Comparison of ENCODE assay signal across 8 cellular contexts in genomic region chr17:55722016-55722706, GRCh38. TPM values are rescaled to one million over a fixed set of nuclear protein-coding genes. Genes with fewer than 3 reads are reported as not detected.
DNase-seq lines count a peak whose midpoint lies in the region; ATAC-seq and TF ChIP-seq lines count a peak whose summit lies in the region.

No MANE protein-coding gene starts in this region.

- WGBS in sigmoid colon, 2 donors: 50 to 59% methylated on average over 5 of the region's 5 CpGs

- BruUV-seq in Calu3 (replicated peaks; lab: Mats Ljungman, UMichigan) (no TSS peak), MCF 10A (replicated peaks; lab: Mats Ljungman, UMichigan) (no TSS peak)

- POLR2A ChIA-PET in MCF 10A (lab: Yijun Ruan, JAX) (interaction anchor here (0.7 to 0.9 kb wide), 3 partner anchors 32 to 138 kb away, joined by 3 to 4 read pairs (median 3); no protein-coding TSS in a partner anchor), T-cell (lab: Charles Lee) (no interaction called here)

- H3K27me3 Mint-ChIP-seq in Calu3 (ENCODE audit: unreplicated experiment) (peaks cover 12% of the 10 kb centered on the region), MCF 10A (ENCODE audit: insufficient read depth, unreplicated experiment) (no peaks in the 10 kb centered on the region), T-cell (peaks cover 33 to 35% of the 10 kb centered on the region in 2 donors), immature natural killer cell (ENCODE audit: low read depth in 3 of 3) (peaks cover 0 to 25% (median 2%) of the 10 kb centered on the region in 3 donors)

- no peaks in the 10 kb centered on the region for H3K27me3 ChIP-seq in iPS-18a (ENCODE audit: control insufficient read depth, insufficient read depth, low read length)
- H3K27me3 ChIP-seq in sigmoid colon: no peaks in the 10 kb centered on the region

- DNase-seq in Calu3 (no peak), MCF 10A (ENCODE audit: unreplicated experiment) (no peak), sigmoid colon (no peak), T-cell (no peak), immature natural killer cell (no peak), C1 segment of cervical spinal cord (lab: John Stamatoyannopoulos, UW) (no peak), NCI-H345 treated with DMSO at 0.1 percent for 48 hours (lab: John Stamatoyannopoulos, UW; ENCODE audit: unreplicated experiment) (no peak)

- H3K27ac ChIP-seq in iPS-18a (ENCODE audit: low read length) (no peak overlapping the region), sigmoid colon (peak overlapping the region; percentile 68 to 85 (median 81))

- H3K27ac Mint-ChIP-seq in Calu3 (ENCODE audit: unreplicated experiment): no peak overlapping the region
- peak overlapping the region; percentile 3 for H3K27ac Mint-ChIP-seq in MCF 10A (ENCODE audit: low read depth, unreplicated experiment)
- no peak overlapping the region for H3K27ac Mint-ChIP-seq in T-cell
- H3K27ac Mint-ChIP-seq in immature natural killer cell: no peak overlapping the region

- intact Hi-C loops in Calu3 (cut with micrococcal nuclease; ENCODE audit: unreplicated experiment): no loop called here
- intact Hi-C loops in MCF 10A (cut with micrococcal nuclease): no loop called here
- intact Hi-C loops in sigmoid colon (cut with DNase I): loop anchor here (5.0 to 10.0 kb wide), 5 partner anchors 45 to 367 kb away; no protein-coding TSS in a partner anchor

- H3K4me1 Mint-ChIP-seq in Calu3 (ENCODE audit: low read depth, unreplicated experiment): peaks cover 21% of the 10 kb centered on the region
- H3K4me1 Mint-ChIP-seq in MCF 10A (ENCODE audit: insufficient read depth, unreplicated experiment): peaks cover 34% of the 10 kb centered on the region
- no peaks in the 10 kb centered on the region for H3K4me1 Mint-ChIP-seq in T-cell
- no peaks in the 10 kb centered on the region for H3K4me1 Mint-ChIP-seq in immature natural killer cell

- H3K36me3 Mint-ChIP-seq in Calu3 (ENCODE audit: insufficient read depth, unreplicated experiment): peaks cover 4% of the 10 kb centered on the region
- H3K36me3 Mint-ChIP-seq in MCF 10A (ENCODE audit: insufficient read depth, unreplicated experiment): peaks cover 10% of the 10 kb centered on the region
- H3K36me3 Mint-ChIP-seq in T-cell: no peaks in the 10 kb centered on the region
- H3K36me3 Mint-ChIP-seq in immature natural killer cell: no peaks in the 10 kb centered on the region

- no peak for ATAC-seq in T-cell (replicated peaks in 1 of 4)

- H3K9ac ChIP-seq in iPS-18a (ENCODE audit: low read length): peak overlapping the region; percentile 40

- CTCF ChIA-PET in Calu3 (lab: Charles Lee) (interaction anchor here (1.0 kb wide), 1 partner anchor 9 kb away, joined by 3 read pairs; no protein-coding TSS in a partner anchor), MCF 10A (lab: Yijun Ruan, JAX) (interaction anchor here (0.6 to 9.6 kb wide), 13 partner anchors 9 to 961 kb away, joined by 3 to 77 read pairs (median 3); no protein-coding TSS in a partner anchor), T-cell (lab: Charles Lee) (no interaction called here)

- TF ChIP-seq EP300 in sigmoid colon (IDR thresholded peaks at IDR 0.05): no peak

- H3K4me3 ChIP-seq in iPS-18a (ENCODE audit: low read length) (peak overlapping the region; percentile 53), sigmoid colon (peak overlapping the region; percentile 35 to 47 (median 44))

- no peaks in the 10 kb centered on the region for H3K9me3 ChIP-seq in iPS-18a (ENCODE audit: control insufficient read depth, low read depth, low read length)
- H3K9me3 ChIP-seq in sigmoid colon: no peaks in the 10 kb centered on the region

- TF ChIP-seq POLR2A in sigmoid colon (IDR thresholded peaks at IDR 0.05): no peak

- H3K4me3 Mint-ChIP-seq in Calu3 (ENCODE audit: low read depth, unreplicated experiment): peak overlapping the region; percentile 51
- H3K4me3 Mint-ChIP-seq in MCF 10A (ENCODE audit: unreplicated experiment): peak overlapping the region; percentile 66
- H3K4me3 Mint-ChIP-seq in T-cell: no peak overlapping the region
- no peak overlapping the region for H3K4me3 Mint-ChIP-seq in immature natural killer cell

- H3K9me3 Mint-ChIP-seq in Calu3 (ENCODE audit: low read depth, unreplicated experiment) (no peaks in the 10 kb centered on the region), MCF 10A (ENCODE audit: unreplicated experiment) (no peaks in the 10 kb centered on the region), T-cell (no peaks in the 10 kb centered on the region), immature natural killer cell (no peaks in the 10 kb centered on the region)

- H3K4me1 ChIP-seq in iPS-18a (ENCODE audit: control insufficient read depth, low read depth, low read length) (peaks cover 20% of the 10 kb centered on the region), sigmoid colon (peaks cover 0 to 59% (median 49%) of the 10 kb centered on the region in 4 donors)

- no peak for TF ChIP-seq CTCF in Calu3 (IDR thresholded peaks at IDR 0.05; ENCODE audit: unreplicated experiment)
- no peak for TF ChIP-seq CTCF in MCF 10A (IDR thresholded peaks at IDR 0.05; ENCODE audit: unreplicated experiment)
- no peak for TF ChIP-seq CTCF in sigmoid colon (IDR thresholded peaks at IDR 0.05)

- no peaks in the 10 kb centered on the region for H3K36me3 ChIP-seq in iPS-18a (ENCODE audit: control insufficient read depth, low read depth, low read length)
- no peaks in the 10 kb centered on the region for H3K36me3 ChIP-seq in sigmoid colon

RNA-seq across cellular contexts. Expression of gene TMEM100, which starts 0.5 kb away (rescaled TPM):
- total RNA-seq in Calu3 (2022) (not detected in 2 replicates), MCF 10A (2022) (1.1 and 1.7 TPM in 2 replicates), sigmoid colon (10 to 100 TPM in 3 of 4 donors, 1 to 10 TPM in 1; 9.0 to 25.0 (median 15.3) TPM), T-cell (under 1 TPM in 1 of 5 donors, not detected in 4; 0.35 TPM)
- polyA plus RNA-seq in sigmoid colon (1 to 10 TPM; 2.5 to 7.1 (median 5.4) TPM), immature natural killer cell (not detected)

RNA-seq across cellular contexts. Expression of gene PCTP, which starts 28.7 kb away (rescaled TPM):
- total RNA-seq in Calu3 (2022) (19.6 and 20.1 TPM in 2 replicates), MCF 10A (2022) (10.2 and 11.9 TPM in 2 replicates), sigmoid colon (10 to 100 TPM; 20.8 to 25.0 (median 23.9) TPM), T-cell (1 to 10 TPM; 2.8 to 3.6 (median 3.3) TPM)
- polyA plus RNA-seq in sigmoid colon (10 to 100 TPM; 28.9 to 64.7 (median 45.0) TPM), immature natural killer cell (10 to 100 TPM in 2 of 3 donors, 1 to 10 TPM in 1; 8.9 to 17.3 (median 11.6) TPM)

Comparison
In these comparisons a context has a peak if more than half of its experiments do, and no peak if none do; other contexts are left out.
1. H3K4me3 Mint-ChIP-seq: peak in Calu3 (single experiment) and MCF 10A (single experiment); none in T-cell (0 of 3) and immature natural killer cell (0 of 5).
2. CTCF ChIA-PET loops: an anchor here in Calu3 (1.0 kb wide) and MCF 10A (0.6 to 9.6 kb wide); none called in T-cell.